3 cellular contexts compared by ENCODE assay signal in the genomic region with DNA sequence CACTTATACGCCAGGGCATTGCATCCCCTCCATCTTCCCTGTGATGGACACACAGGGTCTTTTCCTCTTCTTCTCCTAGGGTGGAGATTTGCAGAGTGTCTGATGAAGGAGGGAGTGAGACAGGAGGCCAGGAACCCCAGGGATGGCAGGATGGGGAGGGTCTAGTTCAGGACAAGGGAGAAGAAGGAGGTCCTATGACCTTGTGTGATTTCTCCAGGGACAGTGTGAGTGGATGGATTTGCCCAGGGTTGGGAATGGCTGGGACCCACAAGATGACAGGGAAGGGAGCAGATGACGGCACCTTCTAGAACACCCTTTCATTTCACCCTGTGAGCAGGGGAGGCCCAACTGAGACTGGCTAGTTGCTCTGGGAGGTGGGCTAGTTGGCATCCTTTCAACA. TPM values are rescaled to one million over a fixed set of nuclear protein-coding genes. Genes with fewer than 3 reads are reported as not detected.
"Had no signal": no experiment of that assay in that cellular context is flagged by ENCODE, and none has a peak within 500 bp of the region (broad histone marks: within the 10 kb centered on the region; RNA-seq: fewer than 3 reads in every experiment).

No MANE protein-coding gene starts in this region.

- ATAC-seq: GM12878 had no signal

- H3K4me3 ChIP-seq: GM12878 had no signal

- DNase-seq: GF-D8 had no signal

RNA-seq across cellular contexts. Expression of a gene that starts 34.2 kb away (rescaled TPM):
- total RNA-seq: G401, GM12878 had no signal
